ENCODE assay signal across 1 cellular context in the genomic region with DNA sequence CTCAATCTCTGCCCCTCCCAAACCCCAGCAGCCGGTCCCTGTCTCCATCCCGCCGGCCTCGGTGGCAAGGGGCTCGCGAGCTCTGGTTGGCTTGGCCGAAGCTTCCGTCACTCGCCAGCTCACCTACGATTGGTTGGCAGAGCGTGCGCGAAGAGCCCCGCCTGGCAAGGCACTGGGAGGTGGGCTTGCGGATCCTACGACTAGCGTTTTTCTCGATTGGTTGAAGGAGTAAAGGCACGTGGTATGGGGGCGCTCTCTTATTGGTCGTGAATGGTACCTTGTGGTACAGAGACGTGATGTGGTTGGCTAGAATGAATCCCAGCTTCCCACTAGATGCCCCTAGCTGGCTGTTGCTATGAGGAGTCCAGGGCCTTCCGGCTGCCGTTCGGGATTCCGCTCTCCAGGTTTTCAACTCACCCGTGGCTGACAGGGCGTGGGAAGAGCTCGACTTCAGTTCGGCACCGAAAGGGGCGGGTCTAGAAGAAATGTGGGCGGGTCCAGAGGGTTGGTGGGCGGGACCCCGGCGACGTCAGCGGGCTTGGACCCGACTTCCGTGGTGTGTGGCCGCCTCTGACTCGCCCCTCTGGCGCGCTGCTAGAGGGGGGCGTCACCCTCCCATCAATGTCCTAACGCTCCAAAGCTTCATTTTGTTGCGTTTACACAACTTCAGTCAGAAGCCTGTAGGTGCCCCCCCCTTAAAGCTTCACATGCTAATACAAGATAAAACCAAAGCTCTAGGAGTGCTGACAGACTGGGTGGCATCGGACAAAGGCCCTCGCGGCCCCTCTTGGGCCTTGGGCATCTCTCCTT.
TF ChIP-seq lines count a peak whose summit lies in the region.

No MANE protein-coding gene starts in this region.

TF ChIP-seq in HepG2, 621 proteins besides CTCF, POLR2A, EP300 and RAD21 (continued from another document and continues in another):
- TF ChIP-seq STAT6 (CRISPR knock-in tag; IDR thresholded peaks at IDR 0.05; ENCODE audit: borderline replicate concordance): no peak
- no peak for TF ChIP-seq ZZZ3 (CRISPR knock-in tag; IDR thresholded peaks at IDR 0.05; ENCODE audit: borderline replicate concordance)
- TF ChIP-seq GATAD1 (CRISPR knock-in tag; IDR thresholded peaks at IDR 0.05): peak; percentile 80; the same call in 1 of the 2 replicates
- TF ChIP-seq, protein P1, sequence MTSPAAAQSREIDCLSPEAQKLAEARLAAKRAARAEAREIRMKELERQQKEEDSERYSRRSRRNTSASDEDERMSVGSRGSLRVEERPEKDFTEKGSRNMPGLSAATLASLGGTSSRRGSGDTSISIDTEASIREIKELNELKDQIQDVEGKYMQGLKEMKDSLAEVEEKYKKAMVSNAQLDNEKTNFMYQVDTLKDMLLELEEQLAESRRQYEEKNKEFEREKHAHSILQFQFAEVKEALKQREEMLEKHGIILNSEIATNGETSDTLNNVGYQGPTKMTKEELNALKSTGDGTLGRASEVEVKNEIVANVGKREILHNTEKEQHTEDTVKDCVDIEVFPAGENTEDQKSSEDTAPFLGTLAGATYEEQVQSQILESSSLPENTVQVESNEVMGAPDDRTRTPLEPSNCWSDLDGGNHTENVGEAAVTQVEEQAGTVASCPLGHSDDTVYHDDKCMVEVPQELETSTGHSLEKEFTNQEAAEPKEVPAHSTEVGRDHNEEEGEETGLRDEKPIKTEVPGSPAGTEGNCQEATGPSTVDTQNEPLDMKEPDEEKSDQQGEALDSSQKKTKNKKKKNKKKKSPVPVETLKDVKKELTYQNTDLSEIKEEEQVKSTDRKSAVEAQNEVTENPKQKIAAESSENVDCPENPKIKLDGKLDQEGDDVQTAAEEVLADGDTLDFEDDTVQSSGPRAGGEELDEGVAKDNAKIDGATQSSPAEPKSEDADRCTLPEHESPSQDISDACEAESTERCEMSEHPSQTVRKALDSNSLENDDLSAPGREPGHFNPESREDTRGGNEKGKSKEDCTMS (CRISPR knock-in tag; conservative IDR thresholded peaks at IDR 0.05): no peak
- no peak for TF ChIP-seq DNMT1 (CRISPR knock-in tag; IDR thresholded peaks at IDR 0.05)
- no peak for TF ChIP-seq MLLT10 (CRISPR knock-in tag; IDR thresholded peaks at IDR 0.05)
- peak; percentile 41; the same call in 1 of the 2 replicates for TF ChIP-seq FIP1L1 (IDR thresholded peaks at IDR 0.05; ENCODE audit: borderline replicate concordance, insufficient read depth, low read depth, low read length)
- peak; percentile 92 for TF ChIP-seq KAT8 (CRISPR knock-in tag; IDR thresholded peaks at IDR 0.05)
- TF ChIP-seq, protein P2, sequence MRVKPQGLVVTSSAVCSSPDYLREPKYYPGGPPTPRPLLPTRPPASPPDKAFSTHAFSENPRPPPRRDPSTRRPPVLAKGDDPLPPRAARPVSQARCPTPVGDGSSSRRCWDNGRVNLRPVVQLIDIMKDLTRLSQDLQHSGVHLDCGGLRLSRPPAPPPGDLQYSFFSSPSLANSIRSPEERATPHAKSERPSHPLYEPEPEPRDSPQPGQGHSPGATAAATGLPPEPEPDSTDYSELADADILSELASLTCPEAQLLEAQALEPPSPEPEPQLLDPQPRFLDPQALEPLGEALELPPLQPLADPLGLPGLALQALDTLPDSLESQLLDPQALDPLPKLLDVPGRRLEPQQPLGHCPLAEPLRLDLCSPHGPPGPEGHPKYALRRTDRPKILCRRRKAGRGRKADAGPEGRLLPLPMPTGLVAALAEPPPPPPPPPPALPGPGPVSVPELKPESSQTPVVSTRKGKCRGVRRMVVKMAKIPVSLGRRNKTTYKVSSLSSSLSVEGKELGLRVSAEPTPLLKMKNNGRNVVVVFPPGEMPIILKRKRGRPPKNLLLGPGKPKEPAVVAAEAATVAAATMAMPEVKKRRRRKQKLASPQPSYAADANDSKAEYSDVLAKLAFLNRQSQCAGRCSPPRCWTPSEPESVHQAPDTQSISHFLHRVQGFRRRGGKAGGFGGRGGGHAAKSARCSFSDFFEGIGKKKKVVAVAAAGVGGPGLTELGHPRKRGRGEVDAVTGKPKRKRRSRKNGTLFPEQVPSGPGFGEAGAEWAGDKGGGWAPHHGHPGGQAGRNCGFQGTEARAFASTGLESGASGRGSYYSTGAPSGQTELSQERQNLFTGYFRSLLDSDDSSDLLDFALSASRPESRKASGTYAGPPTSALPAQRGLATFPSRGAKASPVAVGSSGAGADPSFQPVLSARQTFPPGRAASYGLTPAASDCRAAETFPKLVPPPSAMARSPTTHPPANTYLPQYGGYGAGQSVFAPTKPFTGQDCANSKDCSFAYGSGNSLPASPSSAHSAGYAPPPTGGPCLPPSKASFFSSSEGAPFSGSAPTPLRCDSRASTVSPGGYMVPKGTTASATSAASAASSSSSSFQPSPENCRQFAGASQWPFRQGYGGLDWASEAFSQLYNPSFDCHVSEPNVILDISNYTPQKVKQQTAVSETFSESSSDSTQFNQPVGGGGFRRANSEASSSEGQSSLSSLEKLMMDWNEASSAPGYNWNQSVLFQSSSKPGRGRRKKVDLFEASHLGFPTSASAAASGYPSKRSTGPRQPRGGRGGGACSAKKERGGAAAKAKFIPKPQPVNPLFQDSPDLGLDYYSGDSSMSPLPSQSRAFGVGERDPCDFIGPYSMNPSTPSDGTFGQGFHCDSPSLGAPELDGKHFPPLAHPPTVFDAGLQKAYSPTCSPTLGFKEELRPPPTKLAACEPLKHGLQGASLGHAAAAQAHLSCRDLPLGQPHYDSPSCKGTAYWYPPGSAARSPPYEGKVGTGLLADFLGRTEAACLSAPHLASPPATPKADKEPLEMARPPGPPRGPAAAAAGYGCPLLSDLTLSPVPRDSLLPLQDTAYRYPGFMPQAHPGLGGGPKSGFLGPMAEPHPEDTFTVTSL (CRISPR knock-in tag; IDR thresholded peaks at IDR 0.05; ENCODE audit: borderline replicate concordance): peak; percentile 38; the same call in 1 of the 2 replicates
- TF ChIP-seq ZNF7 (CRISPR knock-in tag; IDR thresholded peaks at IDR 0.05): no peak
- peak; percentile 100 for TF ChIP-seq RFXAP (CRISPR knock-in tag; IDR thresholded peaks at IDR 0.05; ENCODE audit: borderline replicate concordance)
- TF ChIP-seq, protein P3, sequence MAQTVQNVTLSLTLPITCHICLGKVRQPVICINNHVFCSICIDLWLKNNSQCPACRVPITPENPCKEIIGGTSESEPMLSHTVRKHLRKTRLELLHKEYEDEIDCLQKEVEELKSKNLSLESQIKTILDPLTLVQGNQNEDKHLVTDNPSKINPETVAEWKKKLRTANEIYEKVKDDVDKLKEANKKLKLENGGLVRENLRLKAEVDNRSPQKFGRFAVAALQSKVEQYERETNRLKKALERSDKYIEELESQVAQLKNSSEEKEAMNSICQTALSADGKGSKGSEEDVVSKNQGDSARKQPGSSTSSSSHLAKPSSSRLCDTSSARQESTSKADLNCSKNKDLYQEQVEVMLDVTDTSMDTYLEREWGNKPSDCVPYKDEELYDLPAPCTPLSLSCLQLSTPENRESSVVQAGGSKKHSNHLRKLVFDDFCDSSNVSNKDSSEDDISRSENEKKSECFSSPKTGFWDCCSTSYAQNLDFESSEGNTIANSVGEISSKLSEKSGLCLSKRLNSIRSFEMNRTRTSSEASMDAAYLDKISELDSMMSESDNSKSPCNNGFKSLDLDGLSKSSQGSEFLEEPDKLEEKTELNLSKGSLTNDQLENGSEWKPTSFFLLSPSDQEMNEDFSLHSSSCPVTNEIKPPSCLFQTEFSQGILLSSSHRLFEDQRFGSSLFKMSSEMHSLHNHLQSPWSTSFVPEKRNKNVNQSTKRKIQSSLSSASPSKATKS (CRISPR knock-in tag; IDR thresholded peaks at IDR 0.05): no peak
- TF ChIP-seq RARG (CRISPR knock-in tag; IDR thresholded peaks at IDR 0.05; ENCODE audit: low read depth): peak; percentile 86; the same call in 1 of the 2 replicates
- peak; percentile 96 for TF ChIP-seq USF2 (IDR thresholded peaks at IDR 0.05; ENCODE audit: low read depth, low read length)
- peak; percentile 98; the same call in 1 of the 2 replicates for TF ChIP-seq USF2 (CRISPR knock-in tag; IDR thresholded peaks at IDR 0.05; ENCODE audit: borderline replicate concordance)
- peak; percentile 21 for TF ChIP-seq HNRNPK (IDR thresholded peaks at IDR 0.05; ENCODE audit: low read depth, low read length, poor library complexity, severe bottlenecking)
- TF ChIP-seq FOXA1 (IDR thresholded peaks at IDR 0.05): no peak
- no peak for TF ChIP-seq FOXA1 (CRISPR knock-in tag; IDR thresholded peaks at IDR 0.05)
- no peak for TF ChIP-seq ZKSCAN5 (CRISPR knock-in tag; IDR thresholded peaks at IDR 0.05)
- no peak for TF ChIP-seq SOX13 (IDR thresholded peaks at IDR 0.05)
- TF ChIP-seq SOX13 (CRISPR knock-in tag; conservative IDR thresholded peaks at IDR 0.05 in 1 of 2, IDR thresholded peaks at IDR 0.05 in 1 of 2): peak in 1 of 2 experiments; percentile 19; a peak in 1 of 4 replicates
- peak; percentile 99 for TF ChIP-seq RFX5 (IDR thresholded peaks at IDR 0.05; ENCODE audit: low read depth, low read length)
- no peak for TF ChIP-seq EEA1 (CRISPR knock-in tag; IDR thresholded peaks at IDR 0.05; ENCODE audit: borderline replicate concordance)
- no peak for TF ChIP-seq NFATC3 (CRISPR knock-in tag; IDR thresholded peaks at IDR 0.05)
- TF ChIP-seq, protein P4, sequence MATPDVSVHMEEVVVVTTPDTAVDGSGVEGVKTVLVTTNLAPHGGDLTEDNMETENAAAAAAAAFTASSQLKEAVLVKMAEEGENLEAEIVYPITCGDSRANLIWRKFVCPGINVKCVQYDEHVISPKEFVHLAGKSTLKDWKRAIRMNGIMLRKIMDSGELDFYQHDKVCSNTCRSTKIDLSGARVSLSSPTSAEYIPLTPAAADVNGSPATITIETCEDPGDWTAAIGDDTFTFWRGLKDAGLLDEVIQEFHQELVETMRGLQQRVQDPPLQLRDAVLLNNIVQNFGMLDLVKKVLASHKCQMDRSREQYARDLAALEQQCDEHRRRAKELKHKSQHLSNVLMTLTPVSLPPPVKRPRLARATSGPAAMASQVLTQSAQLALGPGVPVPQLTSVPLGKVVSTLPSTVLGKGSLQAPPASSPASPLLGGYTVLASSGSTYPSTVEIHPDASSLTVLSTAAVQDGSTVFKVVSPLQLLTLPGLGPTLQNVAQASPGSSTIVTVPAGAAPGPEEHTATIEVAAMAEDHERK (CRISPR knock-in tag; IDR thresholded peaks at IDR 0.05; ENCODE audit: low read depth): no peak
- TF ChIP-seq TMF1 (CRISPR knock-in tag; IDR thresholded peaks at IDR 0.05; ENCODE audit: low read depth): no peak
- no peak for TF ChIP-seq NCOA5 (CRISPR knock-in tag; IDR thresholded peaks at IDR 0.05)
- TF ChIP-seq ZNF766 (CRISPR knock-in tag; IDR thresholded peaks at IDR 0.05; ENCODE audit: borderline replicate concordance): peak; percentile 60; the same call in 1 of the 2 replicates
- TF ChIP-seq, protein P5, sequence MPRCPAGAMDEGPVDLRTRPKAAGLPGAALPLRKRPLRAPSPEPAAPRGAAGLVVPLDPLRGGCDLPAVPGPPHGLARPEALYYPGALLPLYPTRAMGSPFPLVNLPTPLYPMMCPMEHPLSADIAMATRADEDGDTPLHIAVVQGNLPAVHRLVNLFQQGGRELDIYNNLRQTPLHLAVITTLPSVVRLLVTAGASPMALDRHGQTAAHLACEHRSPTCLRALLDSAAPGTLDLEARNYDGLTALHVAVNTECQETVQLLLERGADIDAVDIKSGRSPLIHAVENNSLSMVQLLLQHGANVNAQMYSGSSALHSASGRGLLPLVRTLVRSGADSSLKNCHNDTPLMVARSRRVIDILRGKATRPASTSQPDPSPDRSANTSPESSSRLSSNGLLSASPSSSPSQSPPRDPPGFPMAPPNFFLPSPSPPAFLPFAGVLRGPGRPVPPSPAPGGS (CRISPR knock-in tag; IDR thresholded peaks at IDR 0.05): 0 out of 2 replicates have a peak, but pooled peaks have one; percentile 34
- TF ChIP-seq KMT2A (CRISPR knock-in tag; IDR thresholded peaks at IDR 0.05): no peak
- TF ChIP-seq ISX (CRISPR knock-in tag; conservative IDR thresholded peaks at IDR 0.05): no peak
- TF ChIP-seq WIZ (CRISPR knock-in tag; IDR thresholded peaks at IDR 0.05): no peak
- TF ChIP-seq ZMYM2 (CRISPR knock-in tag; IDR thresholded peaks at IDR 0.05): 0 out of 2 replicates have a peak, but pooled peaks have one; percentile 16
- TF ChIP-seq MIXL1 (CRISPR knock-in tag; IDR thresholded peaks at IDR 0.05): peak; percentile 69; the same call in 1 of the 2 replicates
- TF ChIP-seq ETV5 (CRISPR knock-in tag; IDR thresholded peaks at IDR 0.05; ENCODE audit: borderline replicate concordance): peak; percentile 71; the same call in 1 of the 2 replicates
- TF ChIP-seq PLRG1 (conservative IDR thresholded peaks at IDR 0.05): no peak
- peak; percentile 63; the same call in 1 of the 2 replicates for TF ChIP-seq RFX1 (IDR thresholded peaks at IDR 0.05)
- TF ChIP-seq TEAD3 (CRISPR knock-in tag; optimal IDR thresholded peaks at IDR 0.05; ENCODE audit: borderline replicate concordance): peak; percentile 50
- TF ChIP-seq ZNF703 (CRISPR knock-in tag; IDR thresholded peaks at IDR 0.05; ENCODE audit: borderline replicate concordance): peak; percentile 69; the same call in 1 of the 2 replicates
- peak; percentile 52 for TF ChIP-seq CBX1 (IDR thresholded peaks at IDR 0.05; ENCODE audit: low read depth)
